7 cellular contexts compared by ENCODE assay signal in genomic region chr12:117400912-117401311, GRCh38. TPM values are rescaled to one million over a fixed set of nuclear protein-coding genes. Genes with fewer than 3 reads are reported as not detected.
"Had no signal": no experiment of that assay in that cellular context is flagged by ENCODE, and none has a peak within 500 bp of the region (broad histone marks: within the 10 kb centered on the region; RNA-seq: fewer than 3 reads in every experiment).

No MANE protein-coding gene starts in this region.

- H3K4me2 ChIP-seq: GM23338 had no signal

- DNase-seq: H9, HCEC 1CT, IMR-90, KG1 had no signal

- H3K4me3 ChIP-seq: GM23338, K562 had no signal

RNA-seq across cellular contexts. Expression of gene NOS1, which starts 39.5 kb away (rescaled TPM):
- total RNA-seq: HT-29, IMR-90, K562 had no signal
